Comparison of ENCODE assay signal across 27 cellular contexts in the genomic region with DNA sequence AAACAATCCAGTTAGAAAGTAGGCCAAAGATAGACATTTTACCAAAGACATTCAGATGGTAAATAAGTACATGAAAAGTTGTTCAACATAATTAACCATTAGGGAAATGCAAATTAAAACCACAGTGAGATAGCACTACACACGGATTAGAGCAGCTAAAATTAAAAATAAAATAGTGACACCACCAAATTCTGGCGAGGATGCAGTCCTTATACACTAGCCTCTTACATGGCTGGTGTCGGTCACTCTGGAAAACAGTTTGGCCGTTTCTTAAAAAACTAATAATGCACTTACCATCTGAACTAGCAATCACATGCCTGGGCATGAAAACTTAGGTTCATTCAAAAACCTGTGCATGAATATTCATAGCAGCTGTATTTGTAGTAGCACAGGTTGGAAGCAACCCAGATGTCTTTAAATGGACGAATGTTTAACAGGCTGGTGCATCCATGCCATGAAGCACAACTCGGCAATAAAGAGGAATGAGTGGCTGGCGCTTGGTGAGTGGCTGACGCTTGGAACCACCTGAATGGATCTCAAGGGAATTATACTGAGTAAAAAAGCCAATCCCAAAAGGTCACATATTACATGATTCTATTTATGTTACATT.
DNase-seq lines count a peak whose midpoint lies in the region; ATAC-seq, FAIRE-seq and TF ChIP-seq lines count a peak whose summit lies in the region.
"Had no signal": no experiment of that assay in that cellular context is flagged by ENCODE, and none has a peak within 500 bp of the region (broad histone marks: within the 10 kb centered on the region; RNA-seq: fewer than 3 reads in every experiment).

No MANE protein-coding gene starts in this region.

- H4K20me1 ChIP-seq in keratinocyte (ENCODE audit: control insufficient read depth, extremely low read depth, insufficient read depth, low read length): no peaks in the 10 kb centered on the region

- no peak overlapping the region for H2AFZ ChIP-seq in keratinocyte (ENCODE audit: control insufficient read depth, low read length)
- H2AFZ ChIP-seq: GM23248 had no signal

- no peaks in the 10 kb centered on the region for H3K9me3 Mint-ChIP-seq in activated T-cell treated with anti-CD3 and anti-CD28 coated beads, Interleukin-2, amount 50 U/mL, for 72 hours
- no peaks in the 10 kb centered on the region for H3K9me3 Mint-ChIP-seq in activated T-cell treated with anti-CD3 and anti-CD28 coated beads, Interleukin-2, amount 50 U/mL, for 4 hours
- no peaks in the 10 kb centered on the region for H3K9me3 Mint-ChIP-seq in stimulated activated effector memory CD8-positive, alpha-beta T cell treated with anti-CD3 and anti-CD28 coated beads, Interleukin-12 subunit alpha, Interleukin-12 subunit beta, amount 100 ng/mL, for 72 hours
- H3K9me3 Mint-ChIP-seq in activated T-helper 17 cell treated with anti-CD3 and anti-CD28 coated beads, Interleukin-2, amount 50 U/mL, for 72 hours: no peaks in the 10 kb centered on the region

- no peaks in the 10 kb centered on the region for H3K79me2 ChIP-seq in keratinocyte (ENCODE audit: control insufficient read depth, insufficient read depth, low read length)

- H3K27me3 ChIP-seq in keratinocyte (ENCODE audit: control insufficient read depth, extremely low read depth, insufficient read depth, low read length) (no peaks in the 10 kb centered on the region), upper lobe of left lung (no peaks in the 10 kb centered on the region)
- H3K27me3 ChIP-seq: BE2C, MG63 had no signal

- no peaks in the 10 kb centered on the region for H3K27me3 Mint-ChIP-seq in activated T-cell treated with anti-CD3 and anti-CD28 coated beads, Interleukin-2, amount 50 U/mL, for 72 hours (ENCODE audit: low read depth)
- H3K27me3 Mint-ChIP-seq in activated T-cell treated with anti-CD3 and anti-CD28 coated beads, Interleukin-2, amount 50 U/mL, for 4 hours (ENCODE audit: low read depth): no peaks in the 10 kb centered on the region
- no peaks in the 10 kb centered on the region for H3K27me3 Mint-ChIP-seq in activated T-helper 17 cell treated with anti-CD3 and anti-CD28 coated beads, Interleukin-2, amount 50 U/mL, for 72 hours

- H3K27ac Mint-ChIP-seq in activated T-cell treated with anti-CD3 and anti-CD28 coated beads, Interleukin-2, amount 50 U/mL, for 72 hours: peak overlapping the region; percentile 47
- peak overlapping the region; percentile 15 for H3K27ac Mint-ChIP-seq in stimulated activated effector memory CD8-positive, alpha-beta T cell treated with anti-CD3 and anti-CD28 coated beads, Interleukin-12 subunit alpha, Interleukin-12 subunit beta, amount 100 ng/mL, for 72 hours
- H3K27ac Mint-ChIP-seq in activated T-helper 17 cell treated with anti-CD3 and anti-CD28 coated beads, Interleukin-2, amount 50 U/mL, for 72 hours: no peak overlapping the region

- H3K4me3 Mint-ChIP-seq in activated T-cell treated with anti-CD3 and anti-CD28 coated beads, Interleukin-2, amount 50 U/mL, for 72 hours: no peak overlapping the region
- no peak overlapping the region for H3K4me3 Mint-ChIP-seq in activated T-cell treated with anti-CD3 and anti-CD28 coated beads, Interleukin-2, amount 50 U/mL, for 4 hours
- H3K4me3 Mint-ChIP-seq in stimulated activated effector memory CD8-positive, alpha-beta T cell treated with anti-CD3 and anti-CD28 coated beads, Interleukin-12 subunit alpha, Interleukin-12 subunit beta, amount 100 ng/mL, for 72 hours: no peak overlapping the region
- no peak overlapping the region for H3K4me3 Mint-ChIP-seq in activated T-helper 17 cell treated with anti-CD3 and anti-CD28 coated beads, Interleukin-2, amount 50 U/mL, for 72 hours

- H3K4me1 ChIP-seq in keratinocyte (ENCODE audit: control insufficient read depth, extremely low read depth, insufficient read depth, low read length) (peaks cover 12% of the 10 kb centered on the region), upper lobe of left lung (peaks cover 1 to 4% (median 2%) of the 10 kb centered on the region in 4 donors)
- H3K4me1 ChIP-seq: Caco-2 had no signal

- no peak for TF ChIP-seq CTCF in keratinocyte (optimal IDR thresholded peaks at IDR 0.05 in 1 of 3, IDR thresholded peaks at IDR 0.05 in 1 of 3, conservative IDR thresholded peaks at IDR 0.05 in 1 of 3; ENCODE audit: extremely low read depth in 1 of 3, insufficient read depth in 2 of 3, low read length in 3 of 3)
- TF ChIP-seq CTCF in upper lobe of left lung (IDR thresholded peaks at IDR 0.05): no peak

- intact Hi-C loops in posterior cingulate gyrus (cut with DNase I): no loop called here

- no peak for TF ChIP-seq EP300 in upper lobe of left lung (IDR thresholded peaks at IDR 0.05)

- H3K27ac ChIP-seq in keratinocyte (ENCODE audit: control insufficient read depth, insufficient read depth, low read length): no peak overlapping the region
- no peak overlapping the region for H3K27ac ChIP-seq in upper lobe of left lung
- H3K27ac ChIP-seq: GM23248 had no signal

- TF ChIP-seq POLR2A in upper lobe of left lung (IDR thresholded peaks at IDR 0.05): no peak

- 88 to 91% methylated on average over 8 of the region's 8 CpGs for WGBS in upper lobe of left lung, 2 donors

- ATAC-seq in activated T-cell treated with anti-CD3 and anti-CD28 coated beads, Interleukin-2, amount 50 U/mL, for 72 hours (replicated peaks in 1 of 2): no peak
- no peak for ATAC-seq in activated T-cell treated with anti-CD3 and anti-CD28 coated beads, Interleukin-2, amount 50 U/mL, for 4 hours
- ATAC-seq in stimulated activated effector memory CD8-positive, alpha-beta T cell treated with anti-CD3 and anti-CD28 coated beads, Interleukin-12 subunit alpha, Interleukin-12 subunit beta, amount 100 ng/mL, for 72 hours: no peak
- ATAC-seq in upper lobe of left lung (ENCODE audit: low FRiP score in 2 of 2): no peak
- no peak for ATAC-seq in activated T-helper 17 cell treated with anti-CD3 and anti-CD28 coated beads, Interleukin-2, amount 50 U/mL, for 72 hours (replicated peaks)
- ATAC-seq: K562, PC-3 had no signal

- peak; percentile 83 for FAIRE-seq in keratinocyte (lab: Jason Lieb, UNC)
- FAIRE-seq: G401.6, HTR-8/SVneo, K562 had no signal

- H3K9me3 ChIP-seq in keratinocyte (ENCODE audit: control insufficient read depth, low read depth, low read length) (no peaks in the 10 kb centered on the region), upper lobe of left lung (no peaks in the 10 kb centered on the region)
- H3K9me3 ChIP-seq: BE2C, Caco-2, MG63 had no signal

- H3K4me3 ChIP-seq in keratinocyte (ENCODE audit: control insufficient read depth in 2 of 3, extremely low read depth in 1 of 3, insufficient read depth in 2 of 3, low read depth in 1 of 3, low read length in 3 of 3) (peak overlapping the region in 1 of 3 experiments; percentile 14), upper lobe of left lung (no peak overlapping the region)
- H3K4me3 ChIP-seq: GM23248, K562, MG63 had no signal

- dilution Hi-C loops in keratinocyte (cut with MboI; ENCODE audit: extremely low pct_ligation_motif_present, low sequenced_read_pairs): no loop called here

- no peak for DNase-seq in activated T-cell treated with anti-CD3 and anti-CD28 coated beads, Interleukin-2, amount 50 U/mL, for 72 hours
- no peak for DNase-seq in activated T-cell treated with anti-CD3 and anti-CD28 coated beads, Interleukin-2, amount 50 U/mL, for 4 hours
- DNase-seq in astrocyte of the hippocampus (ENCODE audit: low read depth, low spot score): peak; percentile 60
- no peak for DNase-seq in keratinocyte (ENCODE audit: low read depth, low spot score)
- DNase-seq in stimulated activated effector memory CD8-positive, alpha-beta T cell treated with anti-CD3 and anti-CD28 coated beads, Interleukin-12 subunit alpha, Interleukin-12 subunit beta, amount 100 ng/mL, for 72 hours (ENCODE audit: low spot score in 2 of 2): no peak
- DNase-seq in posterior cingulate gyrus: no peak
- DNase-seq in upper lobe of left lung: no peak
- DNase-seq: 8988T; ACHN; BE2C; Caco-2; GM23248; H7; Kasumi-1; MG63; NCI-H1105 treated with DMSO at 0.1 percent for 48 hours; NCI-H146; NCI-H1930; NCI-H446 treated with DMSO at 0.1 percent for 48 hours; NCI-H526; NCI-H82; NK-92 treated with Interleukin-12 subunit alpha and Interleukin-12 subunit beta, amount 100 ng/mL, for 24 hours; PC-3 had no signal

- peak overlapping the region; percentile 45 for H3K4me2 ChIP-seq in keratinocyte (ENCODE audit: control insufficient read depth, extremely low read depth, insufficient read depth, low read depth, low read length)

- peaks cover 9% of the 10 kb centered on the region for H3K4me1 Mint-ChIP-seq in activated T-cell treated with anti-CD3 and anti-CD28 coated beads, Interleukin-2, amount 50 U/mL, for 72 hours (ENCODE audit: low read depth)
- peaks cover 3% of the 10 kb centered on the region for H3K4me1 Mint-ChIP-seq in activated T-cell treated with anti-CD3 and anti-CD28 coated beads, Interleukin-2, amount 50 U/mL, for 4 hours (ENCODE audit: low read depth)
- peaks cover 3% of the 10 kb centered on the region for H3K4me1 Mint-ChIP-seq in stimulated activated effector memory CD8-positive, alpha-beta T cell treated with anti-CD3 and anti-CD28 coated beads, Interleukin-12 subunit alpha, Interleukin-12 subunit beta, amount 100 ng/mL, for 72 hours
- H3K4me1 Mint-ChIP-seq in activated T-helper 17 cell treated with anti-CD3 and anti-CD28 coated beads, Interleukin-2, amount 50 U/mL, for 72 hours: peaks cover 2% of the 10 kb centered on the region

- no peaks in the 10 kb centered on the region for H3K9me1 ChIP-seq in keratinocyte (ENCODE audit: control insufficient read depth, extremely low read depth, insufficient read depth, low read length)

- H3K36me3 ChIP-seq in keratinocyte (ENCODE audit: control insufficient read depth in 2 of 2, extremely low read depth in 1 of 2, insufficient read depth in 2 of 2, low read length in 2 of 2) (peaks cover 0 to 3% of the 10 kb centered on the region in 2 experiments), upper lobe of left lung (peaks cover 0 to 19% (median 8%) of the 10 kb centered on the region in 4 donors)

- H3K36me3 Mint-ChIP-seq in activated T-cell treated with anti-CD3 and anti-CD28 coated beads, Interleukin-2, amount 50 U/mL, for 72 hours (ENCODE audit: insufficient read depth in 2 of 2): peaks cover 0 to 2% of the 10 kb centered on the region in 2 donors
- peaks cover 12% of the 10 kb centered on the region for H3K36me3 Mint-ChIP-seq in activated T-cell treated with anti-CD3 and anti-CD28 coated beads, Interleukin-2, amount 50 U/mL, for 4 hours (ENCODE audit: insufficient read depth)
- H3K36me3 Mint-ChIP-seq in stimulated activated effector memory CD8-positive, alpha-beta T cell treated with anti-CD3 and anti-CD28 coated beads, Interleukin-12 subunit alpha, Interleukin-12 subunit beta, amount 100 ng/mL, for 72 hours: peaks cover 1% of the 10 kb centered on the region
- H3K36me3 Mint-ChIP-seq in activated T-helper 17 cell treated with anti-CD3 and anti-CD28 coated beads, Interleukin-2, amount 50 U/mL, for 72 hours (ENCODE audit: low read depth): peaks cover 17% of the 10 kb centered on the region

- no peak overlapping the region for H3K9ac ChIP-seq in keratinocyte (ENCODE audit: control insufficient read depth, extremely low read depth, insufficient read depth, low read length)
- H3K9ac ChIP-seq: GM23248 had no signal
